In genomic region chr14:71776463-71777359, GRCh38 we compare ENCODE assay signal across 16 cellular contexts.
DNase-seq lines count a peak whose midpoint lies in the region; ATAC-seq and TF ChIP-seq lines count a peak whose summit lies in the region.
"Had no signal": no experiment of that assay in that cellular context is flagged by ENCODE, and none has a peak within 500 bp of the region (broad histone marks: within the 10 kb centered on the region; RNA-seq: fewer than 3 reads in every experiment).

No MANE protein-coding gene starts in this region.

- 58 to 63% (median 60%) methylated on average over 10 of the region's 10 CpGs for WGBS in psoas muscle, 3 donors

- H3K36me3 Mint-ChIP-seq in activated naive CD8-positive, alpha-beta T cell treated with anti-CD3 and anti-CD28 coated beads, Interleukin-2, amount 10 ng/mL, durations not matched to agents 7 days and 5 days: peaks cover 10% of the 10 kb centered on the region

- DNase-seq in NCI-H2171 treated with DMSO at 0.1 percent for 48 hours (lab: John Stamatoyannopoulos, UW) (peak; percentile 10), NCI-H2171 (lab: John Stamatoyannopoulos, UW) (no peak), KBM-7 (peak; percentile 2), renal cortical epithelial cell (ENCODE audit: low read depth) (peak; percentile 35), psoas muscle (no peak), islet precursor cell (no peak)
- DNase-seq in activated naive CD8-positive, alpha-beta T cell treated with anti-CD3 and anti-CD28 coated beads, Interleukin-2, amount 10 ng/mL, durations not matched to agents 7 days and 5 days: no peak
- DNase-seq: 8988T; activated CD4-positive, alpha-beta T cell treated with anti-CD3 and anti-CD28 coated beads, Interleukin-2, amount 50 U/mL, for 4 hours; amniotic stem cell; effector CD8-positive, alpha-beta T cell; heart left ventricle; lower lobe of right lung; SK-N-SH had no signal

- no peak for ATAC-seq in activated naive CD8-positive, alpha-beta T cell treated with anti-CD3 and anti-CD28 coated beads, Interleukin-2, amount 10 ng/mL, durations not matched to agents 7 days and 5 days (ENCODE audit: low read depth)
- ATAC-seq in psoas muscle: no peak
- ATAC-seq in HG03025 (IDR thresholded peaks at IDR 0.05; ENCODE audit: low FRiP score, unreplicated experiment): no peak
- ATAC-seq: heart left ventricle, lower lobe of right lung had no signal

- in situ Hi-C loops in KBM-7 (cut with MboI; ENCODE audit: low pct_unique_long_range_greater_than_20kb, low sequenced_read_pairs): no loop called here

- POLR2A ChIA-PET in activated naive CD8-positive, alpha-beta T cell treated with anti-CD3 and anti-CD28 coated beads, Interleukin-2, amount 10 ng/mL, durations not matched to agents 7 days and 5 days (lab: Charles Lee): no interaction called here

- no peak overlapping the region for H3K27ac ChIP-seq in psoas muscle
- H3K27ac ChIP-seq: heart left ventricle, lower lobe of right lung had no signal

- peak overlapping the region; percentile 43 for H3K4me3 Mint-ChIP-seq in activated naive CD8-positive, alpha-beta T cell treated with anti-CD3 and anti-CD28 coated beads, Interleukin-2, amount 10 ng/mL, durations not matched to agents 7 days and 5 days

- H3K9me3 Mint-ChIP-seq in activated naive CD8-positive, alpha-beta T cell treated with anti-CD3 and anti-CD28 coated beads, Interleukin-2, amount 10 ng/mL, durations not matched to agents 7 days and 5 days: peaks cover 15% of the 10 kb centered on the region

- H3K4me1 ChIP-seq in psoas muscle: no peaks in the 10 kb centered on the region

- H3K36me3 ChIP-seq in psoas muscle (ENCODE audit: insufficient read depth in 1 of 2, low read depth in 1 of 2): no peaks in the 10 kb centered on the region
- H3K36me3 ChIP-seq: heart left ventricle, lower lobe of right lung had no signal

- peaks cover 27% of the 10 kb centered on the region for H3K27me3 Mint-ChIP-seq in activated naive CD8-positive, alpha-beta T cell treated with anti-CD3 and anti-CD28 coated beads, Interleukin-2, amount 10 ng/mL, durations not matched to agents 7 days and 5 days

- H3K27ac Mint-ChIP-seq in activated naive CD8-positive, alpha-beta T cell treated with anti-CD3 and anti-CD28 coated beads, Interleukin-2, amount 10 ng/mL, durations not matched to agents 7 days and 5 days: no peak overlapping the region
- H3K27ac Mint-ChIP-seq: progenitor cell of endocrine pancreas had no signal

- H3K9me3 ChIP-seq in psoas muscle: no peaks in the 10 kb centered on the region
- H3K9me3 ChIP-seq: lower lobe of right lung, SK-N-SH had no signal

- no peak for TF ChIP-seq CTCF in psoas muscle (IDR thresholded peaks at IDR 0.05)

- no peak overlapping the region for H3K4me3 ChIP-seq in psoas muscle
- H3K4me3 ChIP-seq: heart left ventricle, lower lobe of right lung had no signal

- H3K27me3 ChIP-seq in psoas muscle (ENCODE audit: insufficient read depth in 3 of 3, low read length in 2 of 3): peaks cover 0 to 3% (median 0%) of the 10 kb centered on the region in 3 donors

- peaks cover 10% of the 10 kb centered on the region for H3K4me1 Mint-ChIP-seq in activated naive CD8-positive, alpha-beta T cell treated with anti-CD3 and anti-CD28 coated beads, Interleukin-2, amount 10 ng/mL, durations not matched to agents 7 days and 5 days

- intact Hi-C loops in psoas muscle (cut with DNase I): no loop called here

Comparison
In these comparisons a context has a peak if more than half of its experiments do, and no peak if none do; other contexts are left out.
1. DNase-seq: peak in NCI-H2171 treated with DMSO at 0.1 percent for 48 hours (single experiment), KBM-7 (single experiment) and renal cortical epithelial cell (single experiment); none in NCI-H2171 (single experiment), activated naive CD8-positive, alpha-beta T cell treated with anti-CD3 and anti-CD28 coated beads, Interleukin-2, amount 10 ng/mL, durations not matched to agents 7 days and 5 days (single experiment), psoas muscle (0 of 2) and islet precursor cell (single experiment).